In genomic region chr11:13486926-13487660, GRCh38 we compare ENCODE assay signal across 8 cellular contexts. TPM values are rescaled to one million over a fixed set of nuclear protein-coding genes. Genes with fewer than 3 reads are reported as not detected.
DNase-seq lines count a peak whose midpoint lies in the region; ATAC-seq and TF ChIP-seq lines count a peak whose summit lies in the region.

No MANE protein-coding gene starts in this region.

- no peak overlapping the region for H3K27ac ChIP-seq in HL-60 (replicated peaks)
- no peak overlapping the region for H3K27ac ChIP-seq in RWPE1

- H3K9me3 Mint-ChIP-seq in naive B cell = peaks cover 0 to 29% (median 11%) of the 10 kb centered on the region in 7 donors
- H3K9me3 Mint-ChIP-seq in stimulated activated naive CD8-positive, alpha-beta T cell treated with anti-CD3 and anti-CD28 coated beads, Interleukin-15, amount 100 ng/mL, for 72 hours = no peaks in the 10 kb centered on the region

- POLR2A ChIA-PET in RWPE1 (lab: Yijun Ruan, JAX; ENCODE audit: low non-redundant PET) = no interaction called here

- H3K27ac Mint-ChIP-seq in naive B cell = peak overlapping the region in 1 of 6 donors; percentile 39
- no peak overlapping the region for H3K27ac Mint-ChIP-seq in stimulated activated naive CD8-positive, alpha-beta T cell treated with anti-CD3 and anti-CD28 coated beads, Interleukin-15, amount 100 ng/mL, for 72 hours

- H3K4me3 Mint-ChIP-seq in naive B cell = peak overlapping the region; percentile 41 to 92 (median 80)
- peak overlapping the region; percentile 57 to 64 for H3K4me3 Mint-ChIP-seq in stimulated activated naive CD8-positive, alpha-beta T cell treated with anti-CD3 and anti-CD28 coated beads, Interleukin-15, amount 100 ng/mL, for 72 hours

- DNase-seq in HL-60 (ENCODE audit: low read depth in 1 of 2, low spot score in 1 of 2) = peak in 1 of 2 experiments; percentile 69
- DNase-seq in activated CD4-positive, alpha-beta T cell treated with anti-CD3 and anti-CD28 coated beads for 24 hours (ENCODE audit: low read depth in 2 of 2) = peak; percentile 50 to 56
- DNase-seq in effector CD4-positive, alpha-beta T cell = peak; percentile 64
- peak; percentile 67 for DNase-seq in naive B cell
- DNase-seq in stimulated activated naive CD8-positive, alpha-beta T cell treated with anti-CD3 and anti-CD28 coated beads, Interleukin-15, amount 100 ng/mL, for 72 hours = peak; percentile 70 to 75
- no peak for DNase-seq in SKM-1 (lab: John Stamatoyannopoulos, UW; ENCODE audit: unreplicated experiment)
- DNase-seq in RWPE1 (ENCODE audit: low spot score) = no peak

- H3K4me1 Mint-ChIP-seq in naive B cell = peaks cover 0 to 6% (median 2%) of the 10 kb centered on the region in 3 donors
- peaks cover 7% of the 10 kb centered on the region for H3K4me1 Mint-ChIP-seq in stimulated activated naive CD8-positive, alpha-beta T cell treated with anti-CD3 and anti-CD28 coated beads, Interleukin-15, amount 100 ng/mL, for 72 hours

- H3K36me3 Mint-ChIP-seq in naive B cell = peaks cover 0 to 6% of the 10 kb centered on the region in 2 donors

- no peaks in the 10 kb centered on the region for H3K27me3 ChIP-seq in HL-60 (ENCODE audit: insufficient read depth, poor library complexity, severe bottlenecking)

- ATAC-seq in GM18867 (IDR thresholded peaks at IDR 0.05; ENCODE audit: unreplicated experiment) (peak; percentile 97), naive B cell (ENCODE audit: low read depth in 2 of 2) (peak; percentile 94 to 95)
- ATAC-seq in stimulated activated naive CD8-positive, alpha-beta T cell treated with anti-CD3 and anti-CD28 coated beads, Interleukin-15, amount 100 ng/mL, for 72 hours = peak; percentile 94

- peak overlapping the region; percentile 19 for H3K4me3 ChIP-seq in HL-60 (replicated peaks; ENCODE audit: insufficient read depth, low read length)

- TF ChIP-seq CTCF in HL-60 (IDR thresholded peaks at IDR 0.05; ENCODE audit: insufficient read depth, low read length) = peak; percentile 5
- no peak for TF ChIP-seq CTCF in RWPE1 (conservative IDR thresholded peaks at IDR 0.05; ENCODE audit: low read depth)

- CTCF ChIA-PET in RWPE1 (lab: Yijun Ruan, JAX) = interaction anchor here (0.6 to 1.2 kb wide), 3 partner anchors 10 to 1314 kb away, joined by 3 to 5 read pairs (median 3); no protein-coding TSS in a partner anchor

- peaks cover 7 to 32% (median 13%) of the 10 kb centered on the region in 3 donors for H3K27me3 Mint-ChIP-seq in naive B cell
- H3K27me3 Mint-ChIP-seq in stimulated activated naive CD8-positive, alpha-beta T cell treated with anti-CD3 and anti-CD28 coated beads, Interleukin-15, amount 100 ng/mL, for 72 hours = peaks cover 10% of the 10 kb centered on the region

RNA-seq across cellular contexts. Expression of gene PTH, which starts 8.7 kb away (rescaled TPM):
- polyA plus RNA-seq in naive B cell (ENCODE audit: low read depth in 6 of 6) = not detected

RNA-seq across cellular contexts. Expression of gene BTBD10, which starts 24.1 kb away (rescaled TPM):
- polyA plus RNA-seq in naive B cell (ENCODE audit: low read depth in 6 of 6) = 10 to 100 TPM in 5 of 6 donors, 1 to 10 TPM in 1; 7.4 to 17.8 (median 12.6) TPM

Comparison
In these comparisons a context has a peak if more than half of its experiments do, and no peak if none do; other contexts are left out.
1. DNase-seq: peak in activated CD4-positive, alpha-beta T cell treated with anti-CD3 and anti-CD28 coated beads for 24 hours (2 of 2), effector CD4-positive, alpha-beta T cell (single experiment), naive B cell (single experiment) and stimulated activated naive CD8-positive, alpha-beta T cell treated with anti-CD3 and anti-CD28 coated beads, Interleukin-15, amount 100 ng/mL, for 72 hours (2 of 2); none in SKM-1 (single experiment) and RWPE1 (single experiment).
2. Peak in every context shown above with its lines, with median percentiles within 50 percentile points of each other: ATAC-seq.